ENCODE assay signal across 11 cellular contexts in genomic region chr17:37741334-37742113, GRCh38. TPM values are rescaled to one million over a fixed set of nuclear protein-coding genes. Genes with fewer than 3 reads are reported as not detected.
DNase-seq lines count a peak whose midpoint lies in the region; ATAC-seq and TF ChIP-seq lines count a peak whose summit lies in the region.
"Had no signal": no experiment of that assay in that cellular context is flagged by ENCODE, and none has a peak within 500 bp of the region (broad histone marks: within the 10 kb centered on the region; RNA-seq: fewer than 3 reads in every experiment).

No MANE protein-coding gene starts in this region.

- DNase-seq in DMS79 treated with DMSO at 0.1 percent for 48 hours (lab: John Stamatoyannopoulos, UW), result peak; percentile 40
- DNase-seq in DMS79 (lab: John Stamatoyannopoulos, UW), result no peak
- no peak for DNase-seq in Peyer's patch
- DNase-seq in cerebellar cortex (ENCODE audit: low spot score), result no peak
- DNase-seq in ascending aorta (ENCODE audit: low spot score in 2 of 2), result no peak
- DNase-seq: uterus had no signal

- H3K27me3 ChIP-seq in Peyer's patch (peaks cover 0 to 42% of the 10 kb centered on the region in 2 donors), rectal smooth muscle tissue (ENCODE audit: control insufficient read depth, insufficient read depth, low read length) (peaks cover 23% of the 10 kb centered on the region), ascending aorta (peaks cover 38% of the 10 kb centered on the region)

- no peak for ATAC-seq in GM21717 (IDR thresholded peaks at IDR 0.05; ENCODE audit: unreplicated experiment)

- peak overlapping the region in 3 of 4 donors; percentile 40 to 61 (median 60) for H3K4me3 ChIP-seq in Peyer's patch
- peak overlapping the region; percentile 1 for H3K4me3 ChIP-seq in iPS-11a (ENCODE audit: low read depth, low read length)
- peak overlapping the region; percentile 72 for H3K4me3 ChIP-seq in rectal smooth muscle tissue (ENCODE audit: low read length)
- H3K4me3 ChIP-seq in ascending aorta, result peak overlapping the region in 1 of 2 donors; percentile 57

- TF ChIP-seq POLR2A in Peyer's patch (IDR thresholded peaks at IDR 0.05), result no peak

- H3K9me3 ChIP-seq in Peyer's patch (no peaks in the 10 kb centered on the region), ascending aorta (no peaks in the 10 kb centered on the region)
- H3K9me3 ChIP-seq: uterus had no signal

- intact Hi-C loops in ascending aorta (cut with DNase I), result no loop called here

- peak overlapping the region in 3 of 4 donors; percentile 67 to 85 (median 80) for H3K27ac ChIP-seq in Peyer's patch
- no peak overlapping the region for H3K27ac ChIP-seq in rectal smooth muscle tissue (ENCODE audit: low read depth, low read length)
- no peak overlapping the region for H3K27ac ChIP-seq in ascending aorta
- H3K27ac ChIP-seq: 22Rv1, uterus had no signal

- peaks cover 0 to 2% (median 0%) of the 10 kb centered on the region in 3 donors for H3K36me3 ChIP-seq in Peyer's patch
- no peaks in the 10 kb centered on the region for H3K36me3 ChIP-seq in rectal smooth muscle tissue (ENCODE audit: control insufficient read depth, insufficient read depth, low read length)
- no peaks in the 10 kb centered on the region for H3K36me3 ChIP-seq in ascending aorta
- H3K36me3 ChIP-seq: uterus had no signal

- peaks cover 0 to 39% (median 19%) of the 10 kb centered on the region in 4 donors for H3K4me1 ChIP-seq in Peyer's patch
- peaks cover 3% of the 10 kb centered on the region for H3K4me1 ChIP-seq in rectal smooth muscle tissue (ENCODE audit: control insufficient read depth, insufficient read depth, low read length)
- H3K4me1 ChIP-seq in ascending aorta, result peaks cover 5 to 20% of the 10 kb centered on the region in 2 donors

- H3K9ac ChIP-seq in rectal smooth muscle tissue (ENCODE audit: low read length), result no peak overlapping the region

- TF ChIP-seq CTCF in Peyer's patch (IDR thresholded peaks at IDR 0.05), result no peak
- no peak for TF ChIP-seq CTCF in ascending aorta (IDR thresholded peaks at IDR 0.05)

RNA-seq across cellular contexts. Expression of gene HNF1B, which starts 3.3 kb away (rescaled TPM):
- total RNA-seq in Peyer's patch, result 10 to 100 TPM; 16.5 to 39.9 (median 32.2) TPM
- total RNA-seq in ascending aorta, result not detected
- total RNA-seq: NCI-H460 had no signal

Comparison
In these comparisons a context has a peak if more than half of its experiments do, and no peak if none do; other contexts are left out.
1. H3K27ac ChIP-seq: peak in Peyer's patch (3 of 4); none in rectal smooth muscle tissue (single experiment) and ascending aorta (0 of 2).
2. RNA of gene HNF1B, which starts 3.3 kb away (total RNA-seq): 16.5 to 39.9 TPM in Peyer's patch; not detected in ascending aorta (single experiment); every median in the first group is over 10 times any median in the second.